In genomic region chr1:32002285-32002684, GRCh38 we compare ENCODE assay signal across 7 cellular contexts. TPM values are rescaled to one million over a fixed set of nuclear protein-coding genes. Genes with fewer than 3 reads are reported as not detected.
DNase-seq lines count a peak whose midpoint lies in the region; ATAC-seq, FAIRE-seq and TF ChIP-seq lines count a peak whose summit lies in the region.
"Not testable (repeated sequence)": the region's sequence is repeated elsewhere in the genome, so short reads cannot be mapped to it uniquely, and the experiment has no call there.

No MANE protein-coding gene starts in this region.

- H3K9me3 ChIP-seq in HCT116 (ENCODE audit: control insufficient read depth in 1 of 2, insufficient read depth in 1 of 2, low read depth in 1 of 2, low read length in 2 of 2); OCI-LY7 (ENCODE audit: low read length); endothelial cell of umbilical vein (replicated peaks; ENCODE audit: control insufficient read depth, insufficient read depth, low read length); upper lobe of right lung: not testable (repeated sequence)

- not testable (repeated sequence) for ATAC-seq in HCT116; activated T-helper 17 cell treated with anti-CD3 and anti-CD28 coated beads, Interleukin-2, amount 50 U/mL, for 72 hours (replicated peaks); naive B cell (ENCODE audit: low read depth in 2 of 2); upper lobe of right lung

- CTCF ChIA-PET in HCT116 (lab: Charles Lee) (interaction anchor here (1.3 kb wide), 1 partner anchor 213 kb away, joined by 4 read pairs; no protein-coding TSS in a partner anchor), endothelial cell of umbilical vein (lab: Charles Lee) (interaction anchor here (1.8 to 4.4 kb wide), 4 partner anchors 12 to 213 kb away, joined by 11 to 37 read pairs (median 21); partner anchors contain the start of gene KHDRBS1)
- CTCF ChIA-PET in OCI-LY7 (lab: Charles Lee; ENCODE audit: unreplicated experiment), result not testable (repeated sequence)

- not testable (repeated sequence) for H2AFZ ChIP-seq in HCT116 (ENCODE audit: low read depth, low read length, poor library complexity, severe bottlenecking)
- peak overlapping the region; percentile 9; the same call in 1 of the 2 replicates for H2AFZ ChIP-seq in OCI-LY7 (ENCODE audit: low read length)
- H2AFZ ChIP-seq in endothelial cell of umbilical vein (ENCODE audit: low read depth, low read length), result peak overlapping the region; percentile 89

- dilution Hi-C loops in endothelial cell of umbilical vein (cut with MboI; ENCODE audit: extremely low pct_ligation_motif_present, low sequenced_read_pairs), result not testable (repeated sequence)

- H3K4me1 Mint-ChIP-seq in activated T-helper 17 cell treated with anti-CD3 and anti-CD28 coated beads, Interleukin-2, amount 50 U/mL, for 72 hours, result not testable (repeated sequence)
- H3K4me1 Mint-ChIP-seq in naive B cell, result peaks cover 23 to 31% (median 28%) of the 10 kb centered on the region in 3 donors

- H3K27me3 Mint-ChIP-seq in activated T-helper 17 cell treated with anti-CD3 and anti-CD28 coated beads, Interleukin-2, amount 50 U/mL, for 72 hours; naive B cell: not testable (repeated sequence)

- not testable (repeated sequence) for H3K9me1 ChIP-seq in endothelial cell of umbilical vein (replicated peaks; ENCODE audit: control insufficient read depth, extremely low read depth, insufficient read depth, low read length)

- H3K4me1 ChIP-seq in HCT116 (ENCODE audit: control insufficient read depth in 1 of 2, insufficient read depth in 2 of 2, low read length in 2 of 2) (peaks cover 8 to 17% of the 10 kb centered on the region in 2 experiments; a peak in 3 of 4 replicates), OCI-LY7 (ENCODE audit: insufficient read depth, low read length, poor library complexity, severe bottlenecking) (peaks cover 38% of the 10 kb centered on the region)
- H3K4me1 ChIP-seq in endothelial cell of umbilical vein (ENCODE audit: control insufficient read depth, extremely low read depth, insufficient read depth, low read length); upper lobe of right lung: not testable (repeated sequence)

- not testable (repeated sequence) for H3K9ac ChIP-seq in HCT116 (ENCODE audit: low read length); endothelial cell of umbilical vein (replicated peaks; ENCODE audit: extremely low read depth, insufficient read depth, low read length)

- RAD21 ChIA-PET in HCT116 (lab: Charles Lee; ENCODE audit: low non-redundant PET in 1 of 2, low total read pairs in 2 of 2, uncharacterized antibody in 2 of 2, unreplicated experiment in 2 of 2), result not testable (repeated sequence)

- H3K4me2 ChIP-seq in HCT116 (ENCODE audit: low read length), result peak overlapping the region; percentile 51
- H3K4me2 ChIP-seq in OCI-LY7 (ENCODE audit: low read length), result not testable (repeated sequence)
- peak overlapping the region; percentile 31 for H3K4me2 ChIP-seq in endothelial cell of umbilical vein (ENCODE audit: insufficient read depth, low read length)

- H3K27me3 ChIP-seq in HCT116 (ENCODE audit: insufficient read depth, low read length); endothelial cell of umbilical vein (ENCODE audit: control insufficient read depth in 2 of 2, insufficient read depth in 2 of 2, low read length in 2 of 2); upper lobe of right lung: not testable (repeated sequence)

- not testable (repeated sequence) for BruUV-seq in HCT116 (replicated peaks; lab: Mats Ljungman, UMichigan); OCI-LY7 (replicated peaks; lab: Mats Ljungman, UMichigan); endothelial cell of umbilical vein (replicated peaks; lab: Mats Ljungman, UMichigan)

- H3K79me2 ChIP-seq in HCT116 (ENCODE audit: insufficient read depth, low read length); OCI-LY7 (ENCODE audit: insufficient read depth, low read depth, low read length); endothelial cell of umbilical vein (ENCODE audit: control insufficient read depth, insufficient read depth, low read length): not testable (repeated sequence)

- not testable (repeated sequence) for H3K36me3 Mint-ChIP-seq in activated T-helper 17 cell treated with anti-CD3 and anti-CD28 coated beads, Interleukin-2, amount 50 U/mL, for 72 hours (ENCODE audit: low read depth); naive B cell

- not testable (repeated sequence) for TF ChIP-seq CTCF in HCT116 (IDR thresholded peaks at IDR 0.05 in 2 of 3, conservative IDR thresholded peaks at IDR 0.05 in 1 of 3; ENCODE audit: borderline replicate concordance in 1 of 3, insufficient read depth in 1 of 3, low read depth in 2 of 3, low read length in 2 of 3); OCI-LY7 (conservative IDR thresholded peaks at IDR 0.05; ENCODE audit: low read length); endothelial cell of umbilical vein (IDR thresholded peaks at IDR 0.05; ENCODE audit: extremely low read depth in 1 of 2, insufficient read depth in 1 of 2, low read depth in 1 of 2, low read length in 2 of 2); upper lobe of right lung (IDR thresholded peaks at IDR 0.05)

- DNase-seq in EH (ENCODE audit: low read depth), result peak; percentile 21
- DNase-seq in HCT116 (ENCODE audit: low read depth, low spot score); OCI-LY7 (ENCODE audit: low spot score); naive B cell: not testable (repeated sequence)
- DNase-seq in endothelial cell of umbilical vein (ENCODE audit: low read depth, low spot score), result peak; percentile 33
- peak; percentile 1 for DNase-seq in upper lobe of right lung

- not testable (repeated sequence) for TF ChIP-seq POLR2A in HCT116 (IDR thresholded peaks at IDR 0.05; ENCODE audit: borderline replicate concordance, extremely low read depth, insufficient read depth, insufficient read length); endothelial cell of umbilical vein (IDR thresholded peaks at IDR 0.05; ENCODE audit: low read depth, low read length)

- H3K36me3 ChIP-seq in HCT116 (ENCODE audit: control insufficient read depth in 1 of 2, insufficient read depth in 2 of 2, low read length in 2 of 2); OCI-LY7 (ENCODE audit: insufficient read depth, low read length); endothelial cell of umbilical vein (ENCODE audit: control insufficient read depth in 2 of 2, extremely low read depth in 1 of 2, insufficient read depth in 2 of 2, low read length in 2 of 2); upper lobe of right lung: not testable (repeated sequence)

- H3K9me2 ChIP-seq in HCT116 (ENCODE audit: insufficient read depth); OCI-LY7 (ENCODE audit: insufficient read depth, low read length): not testable (repeated sequence)

- H3K4me3 Mint-ChIP-seq in activated T-helper 17 cell treated with anti-CD3 and anti-CD28 coated beads, Interleukin-2, amount 50 U/mL, for 72 hours, result not testable (repeated sequence)
- H3K4me3 Mint-ChIP-seq in naive B cell, result peak overlapping the region in 1 of 8 donors; percentile 47

- TF ChIP-seq RAD21 in HCT116 (IDR thresholded peaks at IDR 0.05; ENCODE audit: low read depth), result not testable (repeated sequence)

- not testable (repeated sequence) for H3K4me3 ChIP-seq in HCT116 (replicated peaks in 1 of 2; ENCODE audit: low read depth in 1 of 2, low read length in 2 of 2); OCI-LY7 (ENCODE audit: low read depth, low read length, poor library complexity, severe bottlenecking); endothelial cell of umbilical vein (replicated peaks in 1 of 3; ENCODE audit: insufficient read depth in 1 of 3, low read depth in 1 of 3, low read length in 3 of 3); upper lobe of right lung

- intact Hi-C loops in HCT116 (cut with micrococcal nuclease); endothelial cell of umbilical vein (cut with micrococcal nuclease); upper lobe of right lung (cut with DNase I): not testable (repeated sequence)
- intact Hi-C loops in OCI-LY7 (cut with micrococcal nuclease; ENCODE audit: unreplicated experiment), result loop anchor here (2.0 kb wide), 1 partner anchor 17 kb away; no protein-coding TSS in a partner anchor

- not testable (repeated sequence) for H4K20me1 ChIP-seq in HCT116 (ENCODE audit: insufficient read depth); OCI-LY7 (ENCODE audit: insufficient read depth, low read length); endothelial cell of umbilical vein (replicated peaks; ENCODE audit: control insufficient read depth, extremely low read depth, insufficient read depth, low read length)

- POLR2A ChIA-PET in HCT116 (lab: Charles Lee); endothelial cell of umbilical vein (lab: Charles Lee): not testable (repeated sequence)
- POLR2A ChIA-PET in OCI-LY7 (lab: Charles Lee), result interaction anchor here (0.7 to 1.2 kb wide), 2 partner anchors 21 to 518 kb away, joined by 3 to 6 read pairs; no protein-coding TSS in a partner anchor

- H3K9me3 Mint-ChIP-seq in activated T-helper 17 cell treated with anti-CD3 and anti-CD28 coated beads, Interleukin-2, amount 50 U/mL, for 72 hours; naive B cell: not testable (repeated sequence)

- peak overlapping the region; percentile 71 for H3K27ac Mint-ChIP-seq in activated T-helper 17 cell treated with anti-CD3 and anti-CD28 coated beads, Interleukin-2, amount 50 U/mL, for 72 hours
- peak overlapping the region in 4 of 6 donors; percentile 4 to 40 (median 35) for H3K27ac Mint-ChIP-seq in naive B cell

- H3K27ac ChIP-seq in HCT116 (ENCODE audit: low read depth, low read length); OCI-LY7 (ENCODE audit: low read depth, low read length, poor library complexity, severe bottlenecking); endothelial cell of umbilical vein (ENCODE audit: insufficient read depth, low read depth, low read length); upper lobe of right lung: not testable (repeated sequence)

- not testable (repeated sequence) for FAIRE-seq in endothelial cell of umbilical vein (lab: Jason Lieb, UNC)

RNA-seq across cellular contexts. Expression of gene KHDRBS1, which starts 11.4 kb away (rescaled TPM):
- total RNA-seq in HCT116 (2021; ENCODE audit: unreplicated experiment), result 215 TPM
- 104 and 129 TPM in 2 replicates for polyA plus RNA-seq in HCT116 (2012)
- 87.7 and 94.7 TPM in 2 replicates for total RNA-seq in OCI-LY7 (2014; rRNA removed; shearing (Covaris generic))
- total RNA-seq in OCI-LY7 (2022), result 200 and 220 TPM in 2 replicates
- 100 to 1,000 TPM; 140 to 177 TPM for total RNA-seq in activated T-helper 17 cell treated with anti-CD3 and anti-CD28 coated beads, Interleukin-2, amount 50 U/mL, for 72 hours
- 185 and 194 TPM in 2 replicates for total RNA-seq in endothelial cell of umbilical vein
- 26.3 and 43.4 TPM in 2 replicates for polyA plus RNA-seq in endothelial cell of umbilical vein
- polyA plus RNA-seq in endothelial cell of umbilical vein (2011; cell fraction: cytosol; rRNA removed), result 65.7 and 69.2 TPM in 2 replicates
- polyA plus RNA-seq in endothelial cell of umbilical vein (2011; cell fraction: nucleus; rRNA removed), result 64.7 and 69.4 TPM in 2 replicates
- 123 and 173 TPM in 2 replicates for polyA plus RNA-seq in endothelial cell of umbilical vein (2012)
- polyA minus RNA-seq in endothelial cell of umbilical vein, result 46.8 and 49.3 TPM in 2 replicates
- 33.3 TPM for polyA minus RNA-seq in endothelial cell of umbilical vein (2011; cell fraction: cytosol; rRNA and poly(A)+ RNA removed)
- polyA minus RNA-seq in endothelial cell of umbilical vein (2011; cell fraction: nucleus; rRNA and poly(A)+ RNA removed), result 41.0 and 48.9 TPM in 2 replicates
- 100 to 1,000 TPM in 5 of 6 donors, 10 to 100 TPM in 1; 96.3 to 134 (median 115) TPM for polyA plus RNA-seq in naive B cell (ENCODE audit: low read depth in 6 of 6)
- total RNA-seq in upper lobe of right lung, result 81.7 TPM
